In the genomic region with DNA sequence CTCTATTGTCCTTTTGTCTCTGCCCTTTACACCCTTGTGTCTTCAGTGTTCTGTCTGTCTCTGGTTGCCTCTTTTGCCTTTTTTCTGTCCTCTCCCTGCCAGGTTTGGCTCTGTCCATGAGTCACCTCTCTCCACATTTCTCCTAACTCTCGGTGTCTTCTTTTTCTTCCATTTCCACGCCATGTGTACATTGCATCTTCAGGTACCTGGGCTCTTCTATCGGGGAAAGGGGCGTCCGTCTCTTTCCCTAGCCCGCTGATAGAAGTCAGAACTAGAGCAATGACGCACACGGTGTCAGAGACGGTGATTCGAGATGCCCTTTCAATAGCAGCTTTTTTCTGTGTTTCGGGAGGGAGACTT, we compare ENCODE assay signal across 8 cellular contexts. TPM values are rescaled to one million over a fixed set of nuclear protein-coding genes. Genes with fewer than 3 reads are reported as not detected.
DNase-seq lines count a peak whose midpoint lies in the region; ATAC-seq and TF ChIP-seq lines count a peak whose summit lies in the region.

No MANE protein-coding gene starts in this region.

- peak in 6 of 10 experiments; percentile 3 to 21 (median 10) for DNase-seq in CD4-positive, alpha-beta T cell
- DNase-seq in MM.1S (peak; percentile 35), NCI-H510A treated with DMSO at 0.1 percent for 48 hours (lab: John Stamatoyannopoulos, UW) (no peak)
- peak; percentile 83 for DNase-seq in activated CD4-positive, alpha-beta T cell treated with anti-CD3 and anti-CD28 coated beads, Interleukin-2, amount 10 ng/mL, durations not matched to agents 24 days and 14 days
- peak in 2 of 3 donors; percentile 5 to 7 for DNase-seq in effector memory CD4-positive, alpha-beta T cell

- H3K9me3 Mint-ChIP-seq in CD4-positive, alpha-beta T cell: no peaks in the 10 kb centered on the region
- no peaks in the 10 kb centered on the region for H3K9me3 Mint-ChIP-seq in activated CD4-positive, alpha-beta T cell treated with anti-CD3 and anti-CD28 coated beads, Interleukin-2, amount 10 ng/mL, durations not matched to agents 24 days and 14 days

- TF ChIP-seq CTCF in CD4-positive, alpha-beta T cell (IDR thresholded peaks at IDR 0.05): no peak
- no peak for TF ChIP-seq CTCF in MM.1S (IDR thresholded peaks at IDR 0.05; ENCODE audit: low read length)

- intact Hi-C loops in CD4-positive, alpha-beta T cell (cut with DNase I, micrococcal nuclease): loop anchor here in 1 of 2 experiments (10.0 kb wide), 1 partner anchor 991 kb away; no protein-coding TSS in a partner anchor
- intact Hi-C loops in activated CD4-positive, alpha-beta T cell treated with anti-CD3 and anti-CD28 coated beads, Interleukin-2, amount 10 ng/mL, durations not matched to agents 24 days and 14 days (cut with micrococcal nuclease): loop anchor here (10.0 kb wide), 3 partner anchors 541 to 759 kb away; partner anchors contain the start of gene HES1

- peaks cover 60% of the 10 kb centered on the region for H3K4me1 Mint-ChIP-seq in CD4-positive, alpha-beta T cell (ENCODE audit: low read depth)
- peaks cover 30% of the 10 kb centered on the region for H3K4me1 Mint-ChIP-seq in activated CD4-positive, alpha-beta T cell treated with anti-CD3 and anti-CD28 coated beads, Interleukin-2, amount 10 ng/mL, durations not matched to agents 24 days and 14 days

- H3K9ac ChIP-seq in MM.1S (ENCODE audit: low read length) (peak overlapping the region; percentile 89), mucosa of rectum (ENCODE audit: low read depth in 1 of 2, low read length in 2 of 2) (peak overlapping the region; percentile 91)

- no peaks in the 10 kb centered on the region for H3K9me2 ChIP-seq in MM.1S (replicated peaks; ENCODE audit: insufficient read depth, low read length)

- no peaks in the 10 kb centered on the region for H3F3A ChIP-seq in MM.1S (ENCODE audit: insufficient read depth, low read length)

- H3K36me3 Mint-ChIP-seq in CD4-positive, alpha-beta T cell (ENCODE audit: low read depth): peaks cover 24% of the 10 kb centered on the region
- H3K36me3 Mint-ChIP-seq in activated CD4-positive, alpha-beta T cell treated with anti-CD3 and anti-CD28 coated beads, Interleukin-2, amount 10 ng/mL, durations not matched to agents 24 days and 14 days (ENCODE audit: low read depth): peaks cover 27% of the 10 kb centered on the region

- POLR2A ChIA-PET in CD4-positive, alpha-beta T cell (lab: Charles Lee): no interaction called here

- H3K4me1 ChIP-seq in MM.1S (ENCODE audit: low read length) (peaks cover 6% of the 10 kb centered on the region; the same call in 1 of the 2 replicates), mucosa of rectum (ENCODE audit: control insufficient read depth in 2 of 2, insufficient read depth in 2 of 2, low read length in 2 of 2) (peaks cover 10 to 16% of the 10 kb centered on the region in 2 donors), thymus (ENCODE audit: control insufficient read depth, insufficient read depth, low read length) (peaks cover 6% of the 10 kb centered on the region)
- H3K4me1 ChIP-seq in effector memory CD4-positive, alpha-beta T cell (ENCODE audit: control insufficient read depth, insufficient read depth, low read length, poor library complexity, severe bottlenecking): peaks cover 16% of the 10 kb centered on the region

- no peaks in the 10 kb centered on the region for H4K20me1 ChIP-seq in MM.1S (ENCODE audit: insufficient read depth, low read length)

- H3K9me3 ChIP-seq in CD4-positive, alpha-beta T cell (ENCODE audit: control insufficient read depth, low read length): no peaks in the 10 kb centered on the region
- no peaks in the 10 kb centered on the region for H3K9me3 ChIP-seq in MM.1S (replicated peaks; ENCODE audit: insufficient read depth, low read length)
- H3K9me3 ChIP-seq in effector memory CD4-positive, alpha-beta T cell (ENCODE audit: control insufficient read depth, low read length): no peaks in the 10 kb centered on the region
- H3K9me3 ChIP-seq in mucosa of rectum (ENCODE audit: control insufficient read depth in 2 of 2, low read length in 2 of 2): no peaks in the 10 kb centered on the region
- no peaks in the 10 kb centered on the region for H3K9me3 ChIP-seq in thymus (ENCODE audit: control insufficient read depth)

- H3K27ac ChIP-seq in CD4-positive, alpha-beta T cell (ENCODE audit: low read depth, low read length): peak overlapping the region; percentile 64
- H3K27ac ChIP-seq in MM.1S (ENCODE audit: low read length) (peak overlapping the region; percentile 48), mucosa of rectum (ENCODE audit: low read depth in 2 of 2, low read length in 2 of 2) (peak overlapping the region; percentile 83 to 85), thymus (ENCODE audit: low read depth) (peak overlapping the region; percentile 74)
- peak overlapping the region; percentile 71 for H3K27ac ChIP-seq in effector memory CD4-positive, alpha-beta T cell (ENCODE audit: insufficient read depth, low read length, poor library complexity, severe bottlenecking)

- peak overlapping the region; percentile 60 for H3K4me2 ChIP-seq in MM.1S (ENCODE audit: low read depth, low read length)

- peak overlapping the region; percentile 83 for H3K27ac Mint-ChIP-seq in CD4-positive, alpha-beta T cell
- peak overlapping the region; percentile 99 for H3K27ac Mint-ChIP-seq in activated CD4-positive, alpha-beta T cell treated with anti-CD3 and anti-CD28 coated beads, Interleukin-2, amount 10 ng/mL, durations not matched to agents 24 days and 14 days

- H2AFZ ChIP-seq in MM.1S (ENCODE audit: low read length): peak overlapping the region; percentile 88

- H3K4me3 ChIP-seq in MM.1S (ENCODE audit: low read length) (peak overlapping the region; percentile 85), mucosa of rectum (ENCODE audit: low read length in 2 of 2) (peak overlapping the region; percentile 94 to 99), thymus (ENCODE audit: low read length) (peak overlapping the region; percentile 52)
- H3K4me3 ChIP-seq in effector memory CD4-positive, alpha-beta T cell (ENCODE audit: insufficient read depth, low read depth, low read length, poor library complexity, severe bottlenecking): peak overlapping the region; percentile 96

- CTCF ChIA-PET in CD4-positive, alpha-beta T cell (lab: Charles Lee): no interaction called here

- H3K36me3 ChIP-seq in MM.1S (replicated peaks; ENCODE audit: insufficient read depth, low read length): 0 out of 2 replicates have a peak, but pooled peaks cover 3% of the 10 kb centered on the region
- peaks cover 4% of the 10 kb centered on the region for H3K36me3 ChIP-seq in effector memory CD4-positive, alpha-beta T cell (ENCODE audit: control insufficient read depth, insufficient read depth, low read length)
- peaks cover 0 to 5% of the 10 kb centered on the region in 2 donors for H3K36me3 ChIP-seq in mucosa of rectum (ENCODE audit: control insufficient read depth in 2 of 2, insufficient read depth in 2 of 2, low read length in 2 of 2)
- no peaks in the 10 kb centered on the region for H3K36me3 ChIP-seq in thymus (ENCODE audit: control insufficient read depth, insufficient read depth)

- H3K4me3 Mint-ChIP-seq in CD4-positive, alpha-beta T cell: peak overlapping the region; percentile 92
- peak overlapping the region; percentile 98 for H3K4me3 Mint-ChIP-seq in activated CD4-positive, alpha-beta T cell treated with anti-CD3 and anti-CD28 coated beads, Interleukin-2, amount 10 ng/mL, durations not matched to agents 24 days and 14 days

- H3K79me2 ChIP-seq in MM.1S (ENCODE audit: low read length): peaks cover 61% of the 10 kb centered on the region

- under 1% methylated on average over 11 of the region's 11 CpGs for WGBS in thymus

- no peaks in the 10 kb centered on the region for H3K27me3 Mint-ChIP-seq in CD4-positive, alpha-beta T cell
- H3K27me3 Mint-ChIP-seq in activated CD4-positive, alpha-beta T cell treated with anti-CD3 and anti-CD28 coated beads, Interleukin-2, amount 10 ng/mL, durations not matched to agents 24 days and 14 days: no peaks in the 10 kb centered on the region

- no peaks in the 10 kb centered on the region for H3K27me3 ChIP-seq in CD4-positive, alpha-beta T cell (ENCODE audit: control insufficient read depth, insufficient read depth, low read length)
- H3K27me3 ChIP-seq in MM.1S (replicated peaks; ENCODE audit: insufficient read depth, low read length) (no peaks in the 10 kb centered on the region), mucosa of rectum (ENCODE audit: control insufficient read depth in 2 of 2, insufficient read depth in 2 of 2, low read length in 2 of 2) (no peaks in the 10 kb centered on the region), thymus (ENCODE audit: control insufficient read depth, insufficient read depth) (no peaks in the 10 kb centered on the region)
- no peaks in the 10 kb centered on the region for H3K27me3 ChIP-seq in effector memory CD4-positive, alpha-beta T cell (replicated peaks; ENCODE audit: control insufficient read depth, insufficient read depth, low read length, poor library complexity, severe bottlenecking)

- peak; percentile 58 for ATAC-seq in CD4-positive, alpha-beta T cell (ENCODE audit: poor library complexity)
- ATAC-seq in GM21528 (IDR thresholded peaks at IDR 0.05; ENCODE audit: low FRiP score, unreplicated experiment): peak; percentile 25

RNA-seq across cellular contexts. Expression of gene OPA1, which starts 0.6 kb away (rescaled TPM):
- 10 to 100 TPM; 56.1 to 57.6 TPM for total RNA-seq in CD4-positive, alpha-beta T cell
- total RNA-seq in activated CD4-positive, alpha-beta T cell treated with anti-CD3 and anti-CD28 coated beads, Interleukin-2, amount 10 ng/mL, durations not matched to agents 24 days and 14 days: 91.2 and 92.2 TPM in 2 replicates
- polyA plus RNA-seq in thymus: 21.0 TPM

RNA-seq across cellular contexts. Expression of gene ATP13A4, which starts 39.0 kb away (rescaled TPM):
- 1 to 10 TPM in 1 of 2 experiments, under 1 TPM in 1; 0.98 to 1.6 TPM for total RNA-seq in CD4-positive, alpha-beta T cell
- 0.88 and 2.1 TPM in 2 replicates for total RNA-seq in activated CD4-positive, alpha-beta T cell treated with anti-CD3 and anti-CD28 coated beads, Interleukin-2, amount 10 ng/mL, durations not matched to agents 24 days and 14 days
- 4.3 TPM for polyA plus RNA-seq in thymus
